In genomic region chr10:26573674-26574073, GRCh38 we compare ENCODE assay signal across 13 cellular contexts.
DNase-seq lines count a peak whose midpoint lies in the region; ATAC-seq and TF ChIP-seq lines count a peak whose summit lies in the region.
"Had no signal": no experiment of that assay in that cellular context is flagged by ENCODE, and none has a peak within 500 bp of the region (broad histone marks: within the 10 kb centered on the region; RNA-seq: fewer than 3 reads in every experiment).

No MANE protein-coding gene starts in this region.

- H3K27me3 ChIP-seq in hepatocyte, result no peaks in the 10 kb centered on the region
- H3K27me3 ChIP-seq in upper lobe of right lung, result no peaks in the 10 kb centered on the region

- no peak overlapping the region for H3K4me3 ChIP-seq in hepatocyte
- no peak overlapping the region for H3K4me3 ChIP-seq in upper lobe of right lung

- WGBS in hepatocyte (ENCODE audit: low lambda C conversion rate, missing lambda C conversion rate), result 19% methylated on average over 2 of the region's 2 CpGs

- H3K4me3 Mint-ChIP-seq in activated naive CD8-positive, alpha-beta T cell treated with anti-CD3 and anti-CD28 coated beads, Interleukin-2, amount 50 U/mL, for 24 hours, result peak overlapping the region; percentile 1
- no peak overlapping the region for H3K4me3 Mint-ChIP-seq in activated naive CD8-positive, alpha-beta T cell treated with anti-CD3 and anti-CD28 coated beads for 36 hours

- H2AFZ ChIP-seq in hepatocyte, result no peak overlapping the region

- no peaks in the 10 kb centered on the region for H3K4me1 ChIP-seq in hepatocyte (ENCODE audit: insufficient read depth)
- H3K4me1 ChIP-seq in upper lobe of right lung, result no peaks in the 10 kb centered on the region

- no peak for TF ChIP-seq CTCF in hepatocyte (IDR thresholded peaks at IDR 0.05; ENCODE audit: poor library complexity)
- TF ChIP-seq CTCF in upper lobe of right lung (IDR thresholded peaks at IDR 0.05), result no peak

- intact Hi-C loops in upper lobe of right lung (cut with DNase I), result no loop called here

- H3K79me2 ChIP-seq in hepatocyte, result no peaks in the 10 kb centered on the region

- no peaks in the 10 kb centered on the region for H3K36me3 ChIP-seq in hepatocyte (replicated peaks; ENCODE audit: insufficient read depth, low read depth)
- H3K36me3 ChIP-seq in upper lobe of right lung, result no peaks in the 10 kb centered on the region

- peaks cover 36% of the 10 kb centered on the region for H3K9me3 Mint-ChIP-seq in activated naive CD8-positive, alpha-beta T cell treated with anti-CD3 and anti-CD28 coated beads, Interleukin-2, amount 50 U/mL, for 24 hours
- peaks cover 23% of the 10 kb centered on the region for H3K9me3 Mint-ChIP-seq in activated naive CD8-positive, alpha-beta T cell treated with anti-CD3 and anti-CD28 coated beads for 36 hours

- H3K9me3 ChIP-seq in hepatocyte (ENCODE audit: low read depth), result no peaks in the 10 kb centered on the region
- no peaks in the 10 kb centered on the region for H3K9me3 ChIP-seq in upper lobe of right lung

- no peak overlapping the region for H3K27ac ChIP-seq in hepatocyte
- H3K27ac ChIP-seq in upper lobe of right lung, result no peak overlapping the region

- H3K9me2 ChIP-seq in hepatocyte (replicated peaks; ENCODE audit: insufficient read depth), result no peaks in the 10 kb centered on the region

- H3K27me3 Mint-ChIP-seq in activated naive CD8-positive, alpha-beta T cell treated with anti-CD3 and anti-CD28 coated beads, Interleukin-2, amount 50 U/mL, for 24 hours, result no peaks in the 10 kb centered on the region
- no peaks in the 10 kb centered on the region for H3K27me3 Mint-ChIP-seq in activated naive CD8-positive, alpha-beta T cell treated with anti-CD3 and anti-CD28 coated beads for 36 hours

- DNase-seq in activated naive CD8-positive, alpha-beta T cell treated with anti-CD3 and anti-CD28 coated beads, Interleukin-2, amount 50 U/mL, for 24 hours, result no peak
- no peak for DNase-seq in activated naive CD8-positive, alpha-beta T cell treated with anti-CD3 and anti-CD28 coated beads for 36 hours
- DNase-seq in MV-4-11 (lab: John Stamatoyannopoulos, UW) (peak; percentile 73), hepatocyte (ENCODE audit: low spot score) (peak; percentile 60), upper lobe of right lung (no peak), NCI-H1105 treated with DMSO at 0.1 percent for 48 hours (lab: John Stamatoyannopoulos, UW) (no peak), NCI-H748 (lab: John Stamatoyannopoulos, UW; ENCODE audit: unreplicated experiment) (no peak)
- DNase-seq: activated CD8-positive, alpha-beta memory T cell treated with anti-CD3 and anti-CD28 coated beads, Interleukin-2, amount 50 U/mL, for 4 hours; aorta; NCI-H2081; stimulated activated CD4-positive, alpha-beta T cell treated with anti-CD3 and anti-CD28 coated beads, Interleukin-4, amount 100 ng/mL, for 4 hours; T1000 had no signal

- no peak overlapping the region for H3K4me2 ChIP-seq in hepatocyte

- peaks cover 13% of the 10 kb centered on the region for H3K4me1 Mint-ChIP-seq in activated naive CD8-positive, alpha-beta T cell treated with anti-CD3 and anti-CD28 coated beads, Interleukin-2, amount 50 U/mL, for 24 hours
- peaks cover 3% of the 10 kb centered on the region for H3K4me1 Mint-ChIP-seq in activated naive CD8-positive, alpha-beta T cell treated with anti-CD3 and anti-CD28 coated beads for 36 hours

- H3K36me3 Mint-ChIP-seq in activated naive CD8-positive, alpha-beta T cell treated with anti-CD3 and anti-CD28 coated beads, Interleukin-2, amount 50 U/mL, for 24 hours (ENCODE audit: low read depth), result peaks cover 52% of the 10 kb centered on the region
- H3K36me3 Mint-ChIP-seq in activated naive CD8-positive, alpha-beta T cell treated with anti-CD3 and anti-CD28 coated beads for 36 hours, result peaks cover 57% of the 10 kb centered on the region

- ATAC-seq in activated naive CD8-positive, alpha-beta T cell treated with anti-CD3 and anti-CD28 coated beads, Interleukin-2, amount 50 U/mL, for 24 hours, result no peak
- ATAC-seq in upper lobe of right lung (peak; percentile 48), HG03196 (IDR thresholded peaks at IDR 0.05; ENCODE audit: unreplicated experiment) (no peak)

- no peaks in the 10 kb centered on the region for H4K20me1 ChIP-seq in hepatocyte (ENCODE audit: insufficient read depth, poor library complexity, severe bottlenecking)

- no peak overlapping the region for H3K27ac Mint-ChIP-seq in activated naive CD8-positive, alpha-beta T cell treated with anti-CD3 and anti-CD28 coated beads, Interleukin-2, amount 50 U/mL, for 24 hours
- no peak overlapping the region for H3K27ac Mint-ChIP-seq in activated naive CD8-positive, alpha-beta T cell treated with anti-CD3 and anti-CD28 coated beads for 36 hours

Comparison
In these comparisons a context has a peak if more than half of its experiments do, and no peak if none do; other contexts are left out.
1. DNase-seq: peak in MV-4-11 (single experiment) and hepatocyte (single experiment); none in activated naive CD8-positive, alpha-beta T cell treated with anti-CD3 and anti-CD28 coated beads, Interleukin-2, amount 50 U/mL, for 24 hours (single experiment), activated naive CD8-positive, alpha-beta T cell treated with anti-CD3 and anti-CD28 coated beads for 36 hours (single experiment), upper lobe of right lung (single experiment), NCI-H1105 treated with DMSO at 0.1 percent for 48 hours (single experiment) and NCI-H748 (single experiment).